In genomic region chr1:55600243-55600642, GRCh38 we compare ENCODE assay signal across 31 cellular contexts.
"Had no signal": no experiment of that assay in that cellular context is flagged by ENCODE, and none has a peak within 500 bp of the region (broad histone marks: within the 10 kb centered on the region; RNA-seq: fewer than 3 reads in every experiment).

No MANE protein-coding gene starts in this region.

- DNase-seq: activated CD4-positive, alpha-beta memory T cell treated with anti-CD3 and anti-CD28 coated beads, Interleukin-2, amount 10 ng/mL, durations not matched to agents 7 days and 5 days; activated CD4-positive, alpha-beta T cell treated with anti-CD3 and anti-CD28 coated beads, Interleukin-2, amount 10 ng/mL, durations not matched to agents 24 days and 14 days; activated CD4-positive, CD25-positive, alpha-beta regulatory T cell treated with anti-CD3 and anti-CD28 coated beads, Interleukin-2, amount 50 U/mL, for 72 hours; activated CD8-positive, alpha-beta memory T cell treated with anti-CD3 and anti-CD28 coated beads, Interleukin-2, amount 50 U/mL, for 48 hours; activated gamma-delta T cell; activated naive CD4-positive, alpha-beta T cell treated with anti-CD3 and anti-CD28 coated beads, Interleukin-2, amount 10 ng/mL, durations not matched to agents 7 days and 5 days; activated naive CD8-positive, alpha-beta T cell treated with anti-CD3 and anti-CD28 coated beads, Interleukin-2, amount 10 ng/mL, durations not matched to agents 7 days and 5 days; activated T-cell treated with anti-CD3 and anti-CD28 coated beads, Interleukin-2, amount 50 U/mL, for 24 hours; amygdala; central memory CD4-positive, alpha-beta T cell; hypothalamus; immature natural killer cell; kidney; left colon; mammary epithelial cell; midbrain; naive thymus-derived CD4-positive, alpha-beta T cell; nucleus accumbens; pancreas; stimulated activated CD4-positive, alpha-beta T cell treated with anti-CD3 and anti-CD28 coated beads, Interleukin-15, amount 100 ng/mL, for 24 hours; stimulated activated CD4-positive, alpha-beta T cell treated with anti-CD3 and anti-CD28 coated beads, Interleukin-2, amount 100 ng/mL, for 24 hours; stimulated activated naive B cell treated with anti-CD40 and anti-IgM and Interleukin-4, amounts not matched to agents 10 μg/mL and 1 μg/mL and 100 μg/mL, for 72 hours; T-helper 17 cell; T1000; WERI-Rb-1 had no signal

- H3K27me3 ChIP-seq: breast epithelium, gastroesophageal sphincter, pancreas, right atrium auricular region, suprapubic skin, tibial nerve had no signal

- H3K4me1 ChIP-seq: breast epithelium, pancreas, right atrium auricular region had no signal

- H3K9me3 ChIP-seq: breast epithelium, pancreas had no signal

- ATAC-seq: esophagus mucosa; gastroesophageal sphincter; left colon; naive thymus-derived CD4-positive, alpha-beta T cell; pancreas; stimulated activated naive B cell treated with anti-CD40 and anti-IgM and Interleukin-4, amounts not matched to agents 10 μg/mL and 1 μg/mL and 100 μg/mL, for 72 hours; T-helper 17 cell had no signal

- H3K36me3 ChIP-seq: breast epithelium, gastroesophageal sphincter, pancreas, right atrium auricular region, suprapubic skin, tibial nerve, WERI-Rb-1 had no signal

- H3K4me3 ChIP-seq: breast epithelium, gastroesophageal sphincter, pancreas, right atrium auricular region, suprapubic skin, tibial nerve had no signal

- FAIRE-seq: kidney, pancreas had no signal

- H3K27ac ChIP-seq: gastroesophageal sphincter, pancreas, right atrium auricular region, suprapubic skin, WERI-Rb-1 had no signal
